ENCODE assay signal across 21 cellular contexts in genomic region chr2:11862049-11862448, GRCh38.
DNase-seq lines count a peak whose midpoint lies in the region; ATAC-seq and TF ChIP-seq lines count a peak whose summit lies in the region.
"Had no signal": no experiment of that assay in that cellular context is flagged by ENCODE, and none has a peak within 500 bp of the region (broad histone marks: within the 10 kb centered on the region; RNA-seq: fewer than 3 reads in every experiment).

No MANE protein-coding gene starts in this region.

- H3K36me3 Mint-ChIP-seq in stimulated activated effector memory CD8-positive, alpha-beta T cell treated with anti-CD3 and anti-CD28 coated beads, Interleukin-12 subunit alpha, Interleukin-12 subunit beta, amount 100 ng/mL, for 72 hours = no peaks in the 10 kb centered on the region
- H3K36me3 Mint-ChIP-seq: CD8-positive, alpha-beta T cell had no signal

- H3K4me3 ChIP-seq in epithelial cell of esophagus (ENCODE audit: low read length) = no peak overlapping the region
- H3K4me3 ChIP-seq: gastrocnemius medialis had no signal

- H3K4me3 Mint-ChIP-seq in stimulated activated effector memory CD8-positive, alpha-beta T cell treated with anti-CD3 and anti-CD28 coated beads, Interleukin-12 subunit alpha, Interleukin-12 subunit beta, amount 100 ng/mL, for 72 hours = no peak overlapping the region
- H3K4me3 Mint-ChIP-seq: activated naive CD8-positive, alpha-beta T cell treated with anti-CD3 and anti-CD28 coated beads, Interleukin-2, amount 10 ng/mL, durations not matched to agents 7 days and 5 days; CD8-positive, alpha-beta T cell; dendritic cell treated with granulocyte-macrophage colony-stimulating factor and Interleukin-4, amounts not matched to agents 40 ng/mL and 50 ng/mL, for 4 days; H9; natural killer cell treated with Interleukin-12 subunit alpha and Interleukin-12 subunit beta and Interleukin-15 and Interleukin-18, amount 100 ng/mL, for 72 hours had no signal

- no peak overlapping the region for H3K27ac Mint-ChIP-seq in stimulated activated effector memory CD8-positive, alpha-beta T cell treated with anti-CD3 and anti-CD28 coated beads, Interleukin-12 subunit alpha, Interleukin-12 subunit beta, amount 100 ng/mL, for 72 hours
- H3K27ac Mint-ChIP-seq: CD8-positive, alpha-beta T cell; dendritic cell treated with granulocyte-macrophage colony-stimulating factor and Interleukin-4, amounts not matched to agents 40 ng/mL and 50 ng/mL, for 4 days; H9; natural killer cell treated with Interleukin-12 subunit alpha and Interleukin-12 subunit beta and Interleukin-15 and Interleukin-18, amount 100 ng/mL, for 72 hours had no signal

- peak; percentile 57 for DNase-seq in GM13977 (ENCODE audit: low spot score)
- DNase-seq in epithelial cell of esophagus (ENCODE audit: low read depth) = peak; percentile 55
- DNase-seq in stimulated activated effector memory CD8-positive, alpha-beta T cell treated with anti-CD3 and anti-CD28 coated beads, Interleukin-12 subunit alpha, Interleukin-12 subunit beta, amount 100 ng/mL, for 72 hours (ENCODE audit: low spot score in 2 of 2) = no peak
- no peak for DNase-seq in LoVo (ENCODE audit: low spot score)
- no peak for DNase-seq in left ventricle myocardium superior
- DNase-seq: activated naive CD8-positive, alpha-beta T cell treated with anti-CD3 and anti-CD28 coated beads, Interleukin-2, amount 10 ng/mL, durations not matched to agents 7 days and 5 days; brain microvascular endothelial cell; CD8-positive, alpha-beta T cell; erythroblast; gastrocnemius medialis; H9; left cardiac atrium; MM.1S; NCI-H187 treated with DMSO at 0.1 percent for 48 hours; NK-92 treated with Interleukin-12 subunit alpha and Interleukin-12 subunit beta, amount 100 ng/mL, for 24 hours; stimulated activated CD4-positive, alpha-beta T cell treated with anti-CD3 and anti-CD28 coated beads, Interleukin-2, amount 100 ng/mL, for 48 hours had no signal

- intact Hi-C loops in left ventricle myocardium superior (cut with micrococcal nuclease) = no loop called here

- TF ChIP-seq CTCF in GM13977 (IDR thresholded peaks at IDR 0.05; ENCODE audit: extremely low read depth, insufficient read depth, missing control alignments) (no peak), epithelial cell of esophagus (IDR thresholded peaks at IDR 0.05; ENCODE audit: insufficient read depth, low read depth, low read length, missing control alignments) (no peak)

- peak; percentile 25 for ATAC-seq in GM21381 (IDR thresholded peaks at IDR 0.05; ENCODE audit: unreplicated experiment)
- ATAC-seq in HG03064 (IDR thresholded peaks at IDR 0.05; ENCODE audit: low read depth, unreplicated experiment) = peak; percentile 40
- ATAC-seq in stimulated activated effector memory CD8-positive, alpha-beta T cell treated with anti-CD3 and anti-CD28 coated beads, Interleukin-12 subunit alpha, Interleukin-12 subunit beta, amount 100 ng/mL, for 72 hours = no peak
- ATAC-seq in left ventricle myocardium superior = no peak
- ATAC-seq: CD8-positive, alpha-beta T cell; gastrocnemius medialis; HepG2; left cardiac atrium; natural killer cell treated with Interleukin-12 subunit alpha and Interleukin-12 subunit beta and Interleukin-15 and Interleukin-18, amount 100 ng/mL, for 72 hours had no signal

- in situ Hi-C loops in GM13977 (cut with MboI; ENCODE audit: low pct_unique_long_range_greater_than_20kb, low sequenced_read_pairs, unreplicated experiment) = loop anchor here (25.0 kb wide), 1 partner anchor 175 kb away; no protein-coding TSS in a partner anchor

- peaks cover 10% of the 10 kb centered on the region for H3K4me1 Mint-ChIP-seq in stimulated activated effector memory CD8-positive, alpha-beta T cell treated with anti-CD3 and anti-CD28 coated beads, Interleukin-12 subunit alpha, Interleukin-12 subunit beta, amount 100 ng/mL, for 72 hours

- no peaks in the 10 kb centered on the region for H3K9me3 Mint-ChIP-seq in stimulated activated effector memory CD8-positive, alpha-beta T cell treated with anti-CD3 and anti-CD28 coated beads, Interleukin-12 subunit alpha, Interleukin-12 subunit beta, amount 100 ng/mL, for 72 hours
- H3K9me3 Mint-ChIP-seq: CD8-positive, alpha-beta T cell; natural killer cell treated with Interleukin-12 subunit alpha and Interleukin-12 subunit beta and Interleukin-15 and Interleukin-18, amount 100 ng/mL, for 72 hours had no signal

Comparison
In these comparisons a context has a peak if more than half of its experiments do, and no peak if none do; other contexts are left out.
1. DNase-seq: peak in GM13977 (single experiment) and epithelial cell of esophagus (single experiment); none in stimulated activated effector memory CD8-positive, alpha-beta T cell treated with anti-CD3 and anti-CD28 coated beads, Interleukin-12 subunit alpha, Interleukin-12 subunit beta, amount 100 ng/mL, for 72 hours (0 of 2), LoVo (single experiment) and left ventricle myocardium superior (single experiment).
2. ATAC-seq: peak in GM21381 (single experiment) and HG03064 (single experiment); none in stimulated activated effector memory CD8-positive, alpha-beta T cell treated with anti-CD3 and anti-CD28 coated beads, Interleukin-12 subunit alpha, Interleukin-12 subunit beta, amount 100 ng/mL, for 72 hours (single experiment) and left ventricle myocardium superior (single experiment).